ENCODE assay signal across 8 cellular contexts in the genomic region with DNA sequence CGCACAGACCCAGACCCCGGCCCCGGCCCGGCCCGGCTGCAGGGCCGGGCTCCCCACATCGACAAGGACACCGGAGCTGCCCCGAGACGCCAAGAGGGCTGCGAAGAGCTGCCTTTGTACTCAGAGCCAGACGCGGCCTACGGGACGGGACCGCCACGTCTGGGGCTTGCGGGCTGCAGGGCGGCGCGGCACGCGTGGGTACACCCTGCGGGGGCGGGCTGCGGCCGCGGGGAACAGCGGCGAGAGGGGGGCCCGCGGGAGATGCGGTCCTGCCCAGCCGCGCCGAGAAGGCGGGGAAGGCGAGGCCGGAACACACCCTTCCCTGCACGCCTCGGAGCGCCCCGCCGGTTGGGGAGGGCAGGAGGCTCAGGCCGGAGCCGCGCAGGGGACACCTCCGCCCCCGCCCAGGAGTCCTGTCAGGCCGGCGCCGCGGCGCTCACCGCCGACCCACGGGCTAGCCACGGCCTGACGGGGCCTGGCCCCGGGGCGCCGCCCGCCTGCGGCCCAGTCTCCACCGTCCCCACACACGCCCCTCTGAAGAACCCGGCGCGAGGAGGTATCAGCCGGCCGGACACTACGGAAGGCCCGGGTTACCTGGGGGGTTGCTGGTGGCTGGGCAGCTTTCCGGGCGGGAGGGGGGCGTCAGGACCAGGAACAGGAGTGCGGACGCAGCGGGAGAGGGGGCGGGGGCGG. TPM values are rescaled to one million over a fixed set of nuclear protein-coding genes. Genes with fewer than 3 reads are reported as not detected.
DNase-seq lines count a peak whose midpoint lies in the region; ATAC-seq, FAIRE-seq and TF ChIP-seq lines count a peak whose summit lies in the region.

No MANE protein-coding gene starts in this region.

- H3K4me3 ChIP-seq in PC-9, result peak overlapping the region; percentile 92
- peak overlapping the region; percentile 74 for H3K4me3 ChIP-seq in rectal smooth muscle tissue (ENCODE audit: low read length)

- peak; percentile 20 for ATAC-seq in HG02571 (IDR thresholded peaks at IDR 0.05; ENCODE audit: unreplicated experiment)

- H3K9me2 ChIP-seq in PC-9 (ENCODE audit: insufficient read depth), result no peaks in the 10 kb centered on the region

- H3K79me2 ChIP-seq in PC-9 (ENCODE audit: low read depth), result peaks cover 59% of the 10 kb centered on the region

- peak overlapping the region; percentile 67 for H3K27ac ChIP-seq in PC-9
- H3K27ac ChIP-seq in rectal smooth muscle tissue (ENCODE audit: low read depth, low read length), result peak overlapping the region; percentile 90

- intact Hi-C loops in PC-9 (cut with micrococcal nuclease; ENCODE audit: unreplicated experiment) (loop anchor here (1.0 to 5.0 kb wide), 2 partner anchors 49 to 80 kb away; no protein-coding TSS in a partner anchor), cardiac septum (cut with DNase I) (no loop called here)

- peak; percentile 16; the same call in 1 of the 2 replicates for TF ChIP-seq POLR2A in GM12891 (IDR thresholded peaks at IDR 0.05; ENCODE audit: low read depth, low read length)

- no peak for TF ChIP-seq CTCF in PC-9 (conservative IDR thresholded peaks at IDR 0.05)

- H3K4me1 ChIP-seq in PC-9 (replicated peaks; ENCODE audit: insufficient read depth) (peaks cover 31% of the 10 kb centered on the region), rectal smooth muscle tissue (ENCODE audit: control insufficient read depth, insufficient read depth, low read length) (peaks cover 24% of the 10 kb centered on the region)

- H3K27me3 ChIP-seq in PC-9 (ENCODE audit: insufficient read depth, low read depth) (no peaks in the 10 kb centered on the region), rectal smooth muscle tissue (ENCODE audit: control insufficient read depth, insufficient read depth, low read length) (no peaks in the 10 kb centered on the region)

- H2AFZ ChIP-seq in PC-9, result peak overlapping the region; percentile 77

- H4K20me1 ChIP-seq in PC-9 (ENCODE audit: insufficient read depth), result peaks cover 47% of the 10 kb centered on the region

- peak overlapping the region; percentile 88 for H3K4me2 ChIP-seq in PC-9

- no peaks in the 10 kb centered on the region; the same call in 1 of the 2 replicates for H3F3A ChIP-seq in PC-9 (ENCODE audit: insufficient read depth, low read depth)

- H3K36me3 ChIP-seq in PC-9 (ENCODE audit: low read depth) (no peaks in the 10 kb centered on the region), rectal smooth muscle tissue (ENCODE audit: control insufficient read depth, insufficient read depth, low read length) (no peaks in the 10 kb centered on the region)

- POLR2A ChIA-PET in PC-9 (lab: Charles Lee; ENCODE audit: unreplicated experiment), result interaction anchor here (0.6 kb wide), 2 partner anchors 165 to 198 kb away, joined by 3 to 11 read pairs; no protein-coding TSS in a partner anchor

- H3K9ac ChIP-seq in rectal smooth muscle tissue (ENCODE audit: low read length), result peak overlapping the region; percentile 89

- DNase-seq in GM12891 (ENCODE audit: insufficient read length, low spot score) (peak; percentile 12), PC-9 (peak in 1 of 2 experiments; percentile 60), cardiac septum (ENCODE audit: low spot score) (peak; percentile 75), T1000 (lab: John Stamatoyannopoulos, UW) (no peak), foreskin melanocyte (no peak)
- DNase-seq in activated naive CD4-positive, alpha-beta T cell treated with Interleukin-2 at 50 U/mL for 16 hours, result peak; percentile 60

- BruUV-seq in PC-9 (replicated peaks; lab: Mats Ljungman, UMichigan), result no TSS peak

- FAIRE-seq in GM12891 (lab: Jason Lieb, UNC), result no peak

- H3K9me3 ChIP-seq in PC-9 (ENCODE audit: insufficient read depth, low read depth), result no peaks in the 10 kb centered on the region

- CTCF ChIA-PET in PC-9 (lab: Charles Lee), result interaction anchor here (0.6 to 1.0 kb wide), 3 partner anchors 220 to 581 kb away, joined by 3 to 7 read pairs (median 3); no protein-coding TSS in a partner anchor

TF ChIP-seq in GM12891, 5 proteins besides CTCF, POLR2A, EP300 and RAD21:
- TF ChIP-seq POU2F2 (IDR thresholded peaks at IDR 0.05; ENCODE audit: low read depth, low read length), result 0 out of 2 replicates have a peak, but pooled peaks have one; percentile 10
- 0 out of 2 replicates have a peak, but pooled peaks have one; percentile 15 for TF ChIP-seq POLR2AphosphoS5 (IDR thresholded peaks at IDR 0.05; ENCODE audit: low read depth, low read length)
- TF ChIP-seq TAF1 (IDR thresholded peaks at IDR 0.05; ENCODE audit: low read depth, low read length), result no peak
- TF ChIP-seq PAX5 (IDR thresholded peaks at IDR 0.05; ENCODE audit: insufficient read depth, low read length, severe bottlenecking), result no peak
- no peak for TF ChIP-seq SPI1 (IDR thresholded peaks at IDR 0.05; ENCODE audit: low read depth, low read length)

RNA-seq across cellular contexts. Expression of a gene that starts 0.5 kb away (rescaled TPM):
- polyA plus RNA-seq in GM12891 (2012; ENCODE audit: low read depth, missing spikeins), result 16.6 TPM
- 58.1 and 82.6 TPM in 2 replicates for total RNA-seq in PC-9 (2021)
- total RNA-seq in cardiac septum, result 49.9 TPM

Comparison
In these comparisons a context has a peak if more than half of its experiments do, and no peak if none do; other contexts are left out.
1. DNase-seq: peak in GM12891 (single experiment), activated naive CD4-positive, alpha-beta T cell treated with Interleukin-2 at 50 U/mL for 16 hours (single experiment) and cardiac septum (single experiment); none in T1000 (single experiment) and foreskin melanocyte (single experiment).